ENCODE assay signal across 17 cellular contexts in the genomic region with DNA sequence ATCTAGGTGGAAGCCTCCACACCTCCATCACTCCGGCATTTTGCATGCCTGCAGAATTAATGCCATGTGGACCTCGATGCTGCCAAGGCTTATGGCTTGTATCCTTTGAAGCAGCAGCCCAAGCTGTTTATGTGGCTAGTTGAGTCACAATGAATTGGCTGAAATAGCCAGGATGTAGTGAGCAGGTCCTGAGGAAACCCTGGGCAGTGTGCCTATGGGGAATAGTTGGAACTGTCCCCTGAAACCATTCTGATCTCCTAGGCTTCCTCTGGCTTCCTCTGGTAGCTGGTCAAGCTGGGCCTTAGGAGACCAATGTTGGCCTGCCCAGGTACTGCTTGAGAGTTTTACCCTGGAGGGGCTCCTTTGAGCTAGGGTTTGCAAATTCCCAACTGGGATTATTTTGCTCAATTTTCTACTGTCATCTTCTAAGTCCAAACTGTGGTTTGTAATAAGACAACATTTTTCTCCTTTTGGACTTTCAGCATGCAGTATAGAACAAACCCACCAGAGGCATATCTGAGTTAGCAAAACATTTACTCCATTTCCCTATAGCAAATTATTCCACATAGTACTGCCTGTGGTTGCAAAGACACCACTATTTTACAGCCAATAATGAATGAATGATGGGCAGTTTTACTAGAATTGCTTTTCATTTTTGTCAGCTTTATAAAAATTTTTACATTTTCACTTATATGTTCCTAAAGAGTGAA.
DNase-seq lines count a peak whose midpoint lies in the region; ATAC-seq and TF ChIP-seq lines count a peak whose summit lies in the region.
"Had no signal": no experiment of that assay in that cellular context is flagged by ENCODE, and none has a peak within 500 bp of the region (broad histone marks: within the 10 kb centered on the region; RNA-seq: fewer than 3 reads in every experiment).

No MANE protein-coding gene starts in this region.

- H3K4me3 ChIP-seq in AG04450 (ENCODE audit: low read depth, low read length) (no peak overlapping the region), astrocyte of the cerebellum (ENCODE audit: low read depth, low read length) (no peak overlapping the region)

- intact Hi-C loops in activated CD4-positive, alpha-beta T cell treated with anti-CD3 and anti-CD28 coated beads for 36 hours (cut with DNase I, micrococcal nuclease): no loop called here

- ATAC-seq in foreskin keratinocyte (no peak), GM21447 (IDR thresholded peaks at IDR 0.05; ENCODE audit: unreplicated experiment) (no peak)
- no peak for ATAC-seq in stimulated activated effector memory CD8-positive, alpha-beta T cell treated with anti-CD3 and anti-CD28 coated beads, Interleukin-12 subunit alpha, Interleukin-12 subunit beta, amount 100 ng/mL, for 72 hours
- ATAC-seq in activated CD4-positive, alpha-beta T cell treated with anti-CD3 and anti-CD28 coated beads for 36 hours: no peak
- ATAC-seq: esophagus mucosa; left ventricle myocardium superior; stimulated activated naive CD8-positive, alpha-beta T cell treated with anti-CD3 and anti-CD28 coated beads, Interleukin-15, amount 100 ng/mL, for 72 hours had no signal

- no peak overlapping the region for H3K27ac ChIP-seq in AG04450 (ENCODE audit: low read depth, low read length)
- no peak overlapping the region for H3K27ac ChIP-seq in foreskin keratinocyte

- peaks cover 2% of the 10 kb centered on the region for H3K9me3 Mint-ChIP-seq in stimulated activated effector memory CD8-positive, alpha-beta T cell treated with anti-CD3 and anti-CD28 coated beads, Interleukin-12 subunit alpha, Interleukin-12 subunit beta, amount 100 ng/mL, for 72 hours
- peaks cover 7% of the 10 kb centered on the region for H3K9me3 Mint-ChIP-seq in activated CD4-positive, alpha-beta T cell treated with anti-CD3 and anti-CD28 coated beads for 36 hours (ENCODE audit: low read depth)
- H3K9me3 Mint-ChIP-seq: dendritic cell treated with granulocyte-macrophage colony-stimulating factor and Interleukin-4, amounts not matched to agents 40 ng/mL and 50 ng/mL, for 4 days had no signal

- H3K27ac Mint-ChIP-seq in stimulated activated effector memory CD8-positive, alpha-beta T cell treated with anti-CD3 and anti-CD28 coated beads, Interleukin-12 subunit alpha, Interleukin-12 subunit beta, amount 100 ng/mL, for 72 hours: no peak overlapping the region
- no peak overlapping the region for H3K27ac Mint-ChIP-seq in activated CD4-positive, alpha-beta T cell treated with anti-CD3 and anti-CD28 coated beads for 36 hours
- H3K27ac Mint-ChIP-seq: activated CD4-positive, alpha-beta memory T cell treated with anti-CD3 and anti-CD28 coated beads for 36 hours; dendritic cell treated with granulocyte-macrophage colony-stimulating factor and Interleukin-4, amounts not matched to agents 40 ng/mL and 50 ng/mL, for 4 days; stimulated activated naive CD8-positive, alpha-beta T cell treated with anti-CD3 and anti-CD28 coated beads, Interleukin-15, amount 100 ng/mL, for 72 hours had no signal

- H3K4me3 Mint-ChIP-seq in stimulated activated effector memory CD8-positive, alpha-beta T cell treated with anti-CD3 and anti-CD28 coated beads, Interleukin-12 subunit alpha, Interleukin-12 subunit beta, amount 100 ng/mL, for 72 hours: no peak overlapping the region
- H3K4me3 Mint-ChIP-seq in activated CD4-positive, alpha-beta T cell treated with anti-CD3 and anti-CD28 coated beads for 36 hours: no peak overlapping the region
- H3K4me3 Mint-ChIP-seq: activated CD4-positive, alpha-beta memory T cell treated with anti-CD3 and anti-CD28 coated beads for 36 hours; dendritic cell treated with granulocyte-macrophage colony-stimulating factor and Interleukin-4, amounts not matched to agents 40 ng/mL and 50 ng/mL, for 4 days; stimulated activated naive CD8-positive, alpha-beta T cell treated with anti-CD3 and anti-CD28 coated beads, Interleukin-15, amount 100 ng/mL, for 72 hours had no signal

- no peaks in the 10 kb centered on the region for H3K4me1 ChIP-seq in foreskin keratinocyte

- peaks cover 16% of the 10 kb centered on the region for H3K36me3 Mint-ChIP-seq in stimulated activated effector memory CD8-positive, alpha-beta T cell treated with anti-CD3 and anti-CD28 coated beads, Interleukin-12 subunit alpha, Interleukin-12 subunit beta, amount 100 ng/mL, for 72 hours
- H3K36me3 Mint-ChIP-seq in activated CD4-positive, alpha-beta T cell treated with anti-CD3 and anti-CD28 coated beads for 36 hours (ENCODE audit: low read depth): peaks cover 39% of the 10 kb centered on the region

- H3K4me1 Mint-ChIP-seq in stimulated activated effector memory CD8-positive, alpha-beta T cell treated with anti-CD3 and anti-CD28 coated beads, Interleukin-12 subunit alpha, Interleukin-12 subunit beta, amount 100 ng/mL, for 72 hours: peaks cover 5% of the 10 kb centered on the region
- H3K4me1 Mint-ChIP-seq in activated CD4-positive, alpha-beta T cell treated with anti-CD3 and anti-CD28 coated beads for 36 hours: peaks cover 9% of the 10 kb centered on the region
- H3K4me1 Mint-ChIP-seq: stimulated activated naive CD8-positive, alpha-beta T cell treated with anti-CD3 and anti-CD28 coated beads, Interleukin-15, amount 100 ng/mL, for 72 hours had no signal

- DNase-seq in AG04450 (ENCODE audit: low read depth, low spot score): no peak
- peak; percentile 77 for DNase-seq in astrocyte of the cerebellum (ENCODE audit: low read depth)
- no peak for DNase-seq in foreskin keratinocyte
- no peak for DNase-seq in stimulated activated effector memory CD8-positive, alpha-beta T cell treated with anti-CD3 and anti-CD28 coated beads, Interleukin-12 subunit alpha, Interleukin-12 subunit beta, amount 100 ng/mL, for 72 hours (ENCODE audit: low spot score in 2 of 2)
- no peak for DNase-seq in hippocampal formation (lab: John Stamatoyannopoulos, UW)
- DNase-seq in activated CD4-positive, alpha-beta T cell treated with anti-CD3 and anti-CD28 coated beads for 36 hours: no peak
- DNase-seq: activated CD4-positive, alpha-beta memory T cell treated with anti-CD3 and anti-CD28 coated beads for 36 hours; amygdala; DMS153; left ventricle myocardium superior; MM.1S; NCI-H1930; stimulated activated naive CD8-positive, alpha-beta T cell treated with anti-CD3 and anti-CD28 coated beads, Interleukin-15, amount 100 ng/mL, for 72 hours had no signal

- TF ChIP-seq CTCF in AG04450 (IDR thresholded peaks at IDR 0.05; ENCODE audit: low read depth, low read length) (peak; percentile 33), GM12873 (IDR thresholded peaks at IDR 0.05; ENCODE audit: insufficient read depth, low read depth, low read length, missing control alignments) (peak; percentile 9), astrocyte of the cerebellum (IDR thresholded peaks at IDR 0.05; ENCODE audit: low read depth, low read length, missing control alignments) (no peak), foreskin keratinocyte (conservative IDR thresholded peaks at IDR 0.05) (peak; percentile 27)

- CTCF ChIA-PET in AG04450 (lab: Charles Lee): interaction anchor here (0.8 to 1.2 kb wide), 2 partner anchors 8 to 142 kb away, joined by 3 to 4 read pairs; no protein-coding TSS in a partner anchor
- CTCF ChIA-PET in activated CD4-positive, alpha-beta T cell treated with anti-CD3 and anti-CD28 coated beads for 36 hours (lab: Charles Lee): interaction anchor here (0.6 to 1.9 kb wide), 7 partner anchors 10 to 472 kb away, joined by 3 to 8 read pairs (median 4); no protein-coding TSS in a partner anchor

- POLR2A ChIA-PET in AG04450 (lab: Yijun Ruan, JAX): no interaction called here
- POLR2A ChIA-PET in activated CD4-positive, alpha-beta T cell treated with anti-CD3 and anti-CD28 coated beads for 36 hours (lab: Charles Lee): no interaction called here

- H3K27me3 ChIP-seq in AG04450 (ENCODE audit: control insufficient read depth, insufficient read depth, low read length) (no peaks in the 10 kb centered on the region), foreskin keratinocyte (no peaks in the 10 kb centered on the region)

- no peaks in the 10 kb centered on the region for H3K27me3 Mint-ChIP-seq in activated CD4-positive, alpha-beta T cell treated with anti-CD3 and anti-CD28 coated beads for 36 hours
- H3K27me3 Mint-ChIP-seq: activated CD4-positive, alpha-beta memory T cell treated with anti-CD3 and anti-CD28 coated beads for 36 hours; dendritic cell treated with granulocyte-macrophage colony-stimulating factor and Interleukin-4, amounts not matched to agents 40 ng/mL and 50 ng/mL, for 4 days; stimulated activated naive CD8-positive, alpha-beta T cell treated with anti-CD3 and anti-CD28 coated beads, Interleukin-15, amount 100 ng/mL, for 72 hours had no signal

- no peaks in the 10 kb centered on the region for H3K9me3 ChIP-seq in AG04450 (ENCODE audit: control insufficient read depth, insufficient read depth, low read length)

- in situ Hi-C loops in astrocyte of the cerebellum (cut with HindIII; ENCODE audit: low sequenced_read_pairs): no loop called here
